ENCODE assay signal across 35 cellular contexts in the genomic region with DNA sequence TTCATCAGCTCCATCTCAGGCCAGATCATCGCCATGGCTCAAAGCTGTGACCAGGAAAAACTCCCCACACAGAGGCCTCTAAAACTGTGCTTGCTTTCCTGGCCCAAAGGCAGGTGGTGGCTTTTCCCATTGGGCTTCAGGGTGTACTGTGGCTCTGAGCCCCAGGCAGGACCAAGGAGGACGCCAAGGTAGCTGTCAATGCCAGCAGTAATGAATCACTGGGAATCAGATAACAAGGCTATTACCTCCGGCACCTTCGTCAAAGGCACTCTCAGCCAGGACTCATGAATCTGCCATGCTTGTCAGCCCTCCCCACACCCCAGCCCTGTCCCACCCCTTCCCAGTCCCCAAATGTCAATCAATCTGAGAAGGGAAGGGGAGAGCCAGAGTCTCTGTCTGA. TPM values are rescaled to one million over a fixed set of nuclear protein-coding genes. Genes with fewer than 3 reads are reported as not detected.
"Had no signal": no experiment of that assay in that cellular context is flagged by ENCODE, and none has a peak within 500 bp of the region (broad histone marks: within the 10 kb centered on the region; RNA-seq: fewer than 3 reads in every experiment).

No MANE protein-coding gene starts in this region.

- H3K27ac Mint-ChIP-seq: naive thymus-derived CD8-positive, alpha-beta T cell; nephron progenitor cell; neural progenitor cell; stimulated activated memory B cell treated with anti-CD40 and anti-IgM and Interleukin-4, amounts not matched to agents 10 μg/mL and 1 μg/mL and 100 μg/mL, for 72 hours; type B pancreatic cell had no signal

- H3K4me2 ChIP-seq: neural progenitor cell had no signal

- H3K4me3 Mint-ChIP-seq: naive thymus-derived CD8-positive, alpha-beta T cell; nephron progenitor cell; neural progenitor cell; stimulated activated memory B cell treated with anti-CD40 and anti-IgM and Interleukin-4, amounts not matched to agents 10 μg/mL and 1 μg/mL and 100 μg/mL, for 72 hours; stimulated activated naive CD8-positive, alpha-beta T cell treated with anti-CD3 and anti-CD28 coated beads, Interleukin-15, amount 100 ng/mL, for 72 hours; type B pancreatic cell had no signal

- ATAC-seq: left cardiac atrium; left lung; lower lobe of right lung; naive thymus-derived CD8-positive, alpha-beta T cell; pancreas; right cardiac atrium; stimulated activated memory B cell treated with anti-CD40 and anti-IgM and Interleukin-4, amounts not matched to agents 10 μg/mL and 1 μg/mL and 100 μg/mL, for 72 hours; stimulated activated naive CD8-positive, alpha-beta T cell treated with anti-CD3 and anti-CD28 coated beads, Interleukin-15, amount 100 ng/mL, for 72 hours had no signal

- H3K27ac ChIP-seq: left lung, lower lobe of right lung, neural progenitor cell, neutrophil, pancreas, prostate gland, sigmoid colon, tibial nerve, vagina had no signal

- H3K36me3 Mint-ChIP-seq: naive thymus-derived CD8-positive, alpha-beta T cell; neural progenitor cell; stimulated activated memory B cell treated with anti-CD40 and anti-IgM and Interleukin-4, amounts not matched to agents 10 μg/mL and 1 μg/mL and 100 μg/mL, for 72 hours; type B pancreatic cell had no signal

- H3K9ac ChIP-seq: neural progenitor cell had no signal

- H3K4me1 Mint-ChIP-seq: naive thymus-derived CD8-positive, alpha-beta T cell; nephron progenitor cell; neural progenitor cell; stimulated activated memory B cell treated with anti-CD40 and anti-IgM and Interleukin-4, amounts not matched to agents 10 μg/mL and 1 μg/mL and 100 μg/mL, for 72 hours; stimulated activated naive CD8-positive, alpha-beta T cell treated with anti-CD3 and anti-CD28 coated beads, Interleukin-15, amount 100 ng/mL, for 72 hours had no signal

- H3K9me3 Mint-ChIP-seq: naive thymus-derived CD8-positive, alpha-beta T cell; nephron progenitor cell; neural progenitor cell; stimulated activated memory B cell treated with anti-CD40 and anti-IgM and Interleukin-4, amounts not matched to agents 10 μg/mL and 1 μg/mL and 100 μg/mL, for 72 hours; stimulated activated naive CD8-positive, alpha-beta T cell treated with anti-CD3 and anti-CD28 coated beads, Interleukin-15, amount 100 ng/mL, for 72 hours; type B pancreatic cell had no signal

- DNase-seq: hippocampal formation; kidney glomerular epithelial cell; left cardiac atrium; left lung; lower lobe of right lung; mammary epithelial cell; mesenchymal stem cell; naive thymus-derived CD8-positive, alpha-beta T cell; nephron progenitor cell; occipital lobe; pancreas; posterior cingulate gyrus; retina; right cardiac atrium; sigmoid colon; small intestine; stimulated activated CD4-positive, alpha-beta T cell treated with anti-CD3 and anti-CD28 coated beads, Interleukin-1b, Interleukin-23, amount 100 ng/mL, for 48 hours; stimulated activated CD4-positive, alpha-beta T cell treated with anti-CD3 and anti-CD28 coated beads, Interleukin-2, amount 100 ng/mL, for 48 hours; stimulated activated CD4-positive, alpha-beta T cell treated with anti-CD3 and anti-CD28 coated beads, Interleukin-4, amount 100 ng/mL, for 4 hours; stimulated activated CD8-positive, alpha-beta memory T cell treated with anti-CD3 and anti-CD28 coated beads, Interleukin-4, amount 100 ng/mL, for 48 hours; stimulated activated naive CD4-positive, alpha-beta T cell treated with Interleukin-2 at 50 U/mL for 16 hours; stimulated activated naive CD8-positive, alpha-beta T cell treated with anti-CD3 and anti-CD28 coated beads, Interleukin-15, amount 100 ng/mL, for 72 hours; substantia nigra had no signal

- H3K36me3 ChIP-seq: left lung, lower lobe of right lung, neural progenitor cell, neutrophil, pancreas, prostate gland, sigmoid colon, tibial nerve, vagina had no signal

- H3K4me3 ChIP-seq: left lung, lower lobe of right lung, neural progenitor cell, pancreas, prostate gland, sigmoid colon, tibial nerve, vagina had no signal

- H3K27me3 ChIP-seq: vagina had no signal

- H3K4me1 ChIP-seq: left lung, lower lobe of right lung, neural progenitor cell, pancreas, prostate gland, sigmoid colon, tibial nerve, vagina had no signal

- FAIRE-seq: keratinocyte, pancreas, small intestine had no signal

- H3K9me3 ChIP-seq: left lung, lower lobe of right lung, neutrophil, pancreas, prostate gland, sigmoid colon, tibial nerve, vagina had no signal

- H2AFZ ChIP-seq: neural progenitor cell had no signal

RNA-seq across cellular contexts. Expression of gene EN1, which starts 27.9 kb away (rescaled TPM):
- total RNA-seq: left cardiac atrium; left lung; liver; mucosa of gallbladder; naive thymus-derived CD8-positive, alpha-beta T cell; occipital lobe; pancreas; right cardiac atrium; sigmoid colon; temporal lobe; ureter; vagina had no signal
- polyA plus RNA-seq: liver; mammary epithelial cell; naive thymus-derived CD8-positive, alpha-beta T cell; pancreas; right cardiac atrium; sigmoid colon; small intestine had no signal
